ENCODE assay signal across 15 cellular contexts in the genomic region with DNA sequence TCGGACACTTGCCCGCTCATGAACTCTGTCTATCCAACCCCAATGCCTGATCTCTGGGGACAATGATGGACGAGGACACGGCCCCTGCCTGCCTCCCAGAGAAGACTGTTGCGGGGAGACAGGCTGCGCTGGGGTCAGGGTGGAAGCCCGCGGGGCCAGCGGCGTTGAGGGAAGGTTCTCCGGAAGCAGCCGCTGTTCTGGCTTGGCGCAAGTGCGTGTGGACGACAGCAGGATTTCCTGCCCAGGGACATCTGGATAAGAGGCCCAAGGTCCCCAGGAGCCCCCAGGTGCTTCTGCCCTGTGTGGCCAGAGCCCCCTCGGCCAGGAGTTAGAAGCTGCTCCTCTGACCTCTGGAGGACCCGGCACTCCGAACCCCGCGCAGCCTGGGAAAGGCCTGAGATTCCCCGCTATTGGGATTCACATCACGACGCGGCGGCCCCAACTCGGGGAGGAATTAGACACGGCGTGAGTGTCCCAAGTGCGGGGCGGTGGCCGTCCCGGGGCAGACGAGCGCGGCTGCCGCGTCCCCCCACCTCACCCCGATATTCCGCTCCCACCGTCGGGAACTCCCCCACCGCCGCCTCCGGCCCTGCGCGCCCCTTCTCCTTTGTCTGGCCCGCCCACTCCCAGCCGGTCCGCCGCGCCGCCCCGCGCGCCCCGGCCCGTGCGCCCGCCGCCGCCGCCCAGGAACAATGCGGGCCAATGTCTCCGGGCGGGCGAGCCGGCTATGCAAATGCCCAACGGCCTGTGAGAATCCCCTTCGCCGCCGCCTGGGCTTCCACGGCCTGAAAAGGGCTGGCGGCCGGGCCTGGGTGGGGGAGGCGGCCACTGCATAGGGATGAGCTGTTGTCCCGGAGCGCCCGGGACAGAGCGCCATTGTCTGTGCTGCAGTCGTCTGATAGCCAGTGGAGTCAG. TPM values are rescaled to one million over a fixed set of nuclear protein-coding genes. Genes with fewer than 3 reads are reported as not detected.
DNase-seq lines count a peak whose midpoint lies in the region; TF ChIP-seq lines count a peak whose summit lies in the region.
"Had no signal": no experiment of that assay in that cellular context is flagged by ENCODE, and none has a peak within 500 bp of the region (broad histone marks: within the 10 kb centered on the region; RNA-seq: fewer than 3 reads in every experiment).

No MANE protein-coding gene starts in this region.

- WGBS in esophagus squamous epithelium, 2 donors = 30 to 34% methylated on average over 6 to 13 of the region's 80 CpGs

- H3K79me2 ChIP-seq in OCI-LY1 (ENCODE audit: insufficient read depth, low read length) = no peaks in the 10 kb centered on the region

- H2AFZ ChIP-seq in OCI-LY1 (ENCODE audit: low read length) (no peak overlapping the region), neuron (ENCODE audit: low read depth, low read length) (peak overlapping the region; percentile 25)

- H3K27ac ChIP-seq in OCI-LY1 (ENCODE audit: low read depth, low read length, poor library complexity, severe bottlenecking) (no peak overlapping the region), left ventricle myocardium inferior (replicated peaks) (no peak overlapping the region), esophagus squamous epithelium (no peak overlapping the region)

- H4K20me1 ChIP-seq in OCI-LY1 (ENCODE audit: insufficient read depth, low read length) = no peaks in the 10 kb centered on the region

- H3K36me3 ChIP-seq in OCI-LY1 (ENCODE audit: insufficient read depth, low read length) (no peaks in the 10 kb centered on the region), left ventricle myocardium inferior (no peaks in the 10 kb centered on the region), neuron (ENCODE audit: insufficient read depth, low read length) (no peaks in the 10 kb centered on the region), esophagus squamous epithelium (no peaks in the 10 kb centered on the region)

- H3K4me2 ChIP-seq in OCI-LY1 (ENCODE audit: low read length) = peak overlapping the region; percentile 34; the same call in 1 of the 2 replicates

- peaks cover 6% of the 10 kb centered on the region for H3K4me1 ChIP-seq in OCI-LY1 (ENCODE audit: insufficient read depth, low read length, severe bottlenecking)
- H3K4me1 ChIP-seq in left ventricle myocardium inferior = peaks cover 8% of the 10 kb centered on the region
- peaks cover 30% of the 10 kb centered on the region for H3K4me1 ChIP-seq in neuron (ENCODE audit: insufficient read depth, low read length)
- peaks cover 0 to 10% (median 6%) of the 10 kb centered on the region in 3 donors for H3K4me1 ChIP-seq in esophagus squamous epithelium

- no peaks in the 10 kb centered on the region for H3K9me3 ChIP-seq in OCI-LY1 (ENCODE audit: low read length)
- H3K9me3 ChIP-seq in left ventricle myocardium inferior (replicated peaks) = no peaks in the 10 kb centered on the region
- no peaks in the 10 kb centered on the region for H3K9me3 ChIP-seq in neuron (ENCODE audit: low read length)
- no peaks in the 10 kb centered on the region for H3K9me3 ChIP-seq in esophagus squamous epithelium

- TF ChIP-seq CTCF in OCI-LY1 (IDR thresholded peaks at IDR 0.05; ENCODE audit: low read length) (no peak), left ventricle myocardium inferior (IDR thresholded peaks at IDR 0.05; ENCODE audit: borderline replicate concordance) (no peak), esophagus squamous epithelium (IDR thresholded peaks at IDR 0.05) (no peak)

- H3K4me3 ChIP-seq in OCI-LY1 (ENCODE audit: low read depth, low read length, poor library complexity, severe bottlenecking) = peak overlapping the region; percentile 31
- H3K4me3 ChIP-seq in left ventricle myocardium inferior = peak overlapping the region; percentile 47
- peak overlapping the region; percentile 38 for H3K4me3 ChIP-seq in neuron (ENCODE audit: low read length)
- H3K4me3 ChIP-seq in esophagus squamous epithelium = peak overlapping the region in 2 of 4 donors; percentile 11 to 43

- intact Hi-C loops in left ventricle myocardium inferior (cut with micrococcal nuclease) (loop anchor here (5.0 kb wide), 1 partner anchor 39 kb away; no protein-coding TSS in a partner anchor), esophagus squamous epithelium (cut with DNase I) (loop anchor here (10.0 kb wide), 1 partner anchor 227 kb away; the partner anchor contains the start of gene HAPLN2)

- no peaks in the 10 kb centered on the region for H3F3A ChIP-seq in OCI-LY1 (ENCODE audit: insufficient read depth, low read length)

- H3K9ac ChIP-seq in OCI-LY1 (ENCODE audit: low read length) = no peak overlapping the region

- no peaks in the 10 kb centered on the region for H3K9me2 ChIP-seq in OCI-LY1 (ENCODE audit: low read depth, low read length)

- DNase-seq in COLO829 (ENCODE audit: low spot score) (peak; percentile 88), left ventricle myocardium inferior (no peak), cortex of kidney (lab: John Stamatoyannopoulos, UW) (no peak), esophagus squamous epithelium (lab: John Stamatoyannopoulos, UW) (no peak), EL (no peak)
- DNase-seq in effector CD4-positive, alpha-beta T cell = no peak
- DNase-seq: activated effector memory CD4-positive, alpha-beta T cell treated with Interleukin-2 at 50 U/mL for 16 hours; AML-193; effector memory CD8-positive, alpha-beta T cell; NCI-H2029 treated with DMSO at 0.1 percent for 48 hours had no signal

- H3K27me3 ChIP-seq in OCI-LY1 (ENCODE audit: insufficient read depth, low read length) (no peaks in the 10 kb centered on the region), left ventricle myocardium inferior (ENCODE audit: low read depth) (peaks cover 74% of the 10 kb centered on the region), neuron (ENCODE audit: insufficient read depth, low read length) (peaks cover 66% of the 10 kb centered on the region), esophagus squamous epithelium (peaks cover 0 to 75% (median 5%) of the 10 kb centered on the region in 4 donors)

- no peak for TF ChIP-seq POLR2A in esophagus squamous epithelium (IDR thresholded peaks at IDR 0.05)

RNA-seq across cellular contexts. Expression of gene RHBG, which starts 19.1 kb away (rescaled TPM):
- total RNA-seq in left ventricle myocardium inferior = not detected
- 1 to 10 TPM in 2 of 4 donors, under 1 TPM in 2; 0.23 to 1.6 (median 1.1) TPM for total RNA-seq in esophagus squamous epithelium
- total RNA-seq: HT1080, kidney epithelial cell, skeletal muscle tissue had no signal

RNA-seq across cellular contexts. Expression of gene TSACC, which starts 49.8 kb away (rescaled TPM):
- total RNA-seq in left ventricle myocardium inferior (0.58 TPM), esophagus squamous epithelium (not detected)

RNA-seq across cellular contexts. Expression of gene CCT3, which starts 50.1 kb away (rescaled TPM):
- 123 TPM for total RNA-seq in left ventricle myocardium inferior
- total RNA-seq in esophagus squamous epithelium = 100 to 1,000 TPM; 149 to 258 (median 226) TPM
